15 cellular contexts compared by ENCODE assay signal in genomic region chr12:98274430-98275130, GRCh38.
DNase-seq lines count a peak whose midpoint lies in the region; ATAC-seq and TF ChIP-seq lines count a peak whose summit lies in the region.
"Had no signal": no experiment of that assay in that cellular context is flagged by ENCODE, and none has a peak within 500 bp of the region (broad histone marks: within the 10 kb centered on the region; RNA-seq: fewer than 3 reads in every experiment).

No MANE protein-coding gene starts in this region.

- ATAC-seq in GM18861 (IDR thresholded peaks at IDR 0.05; ENCODE audit: unreplicated experiment), result peak; percentile 99
- peak; percentile 98 for ATAC-seq in GM21515 (IDR thresholded peaks at IDR 0.05; ENCODE audit: unreplicated experiment)
- ATAC-seq in HG03066 (IDR thresholded peaks at IDR 0.05; ENCODE audit: low read depth, unreplicated experiment), result peak; percentile 95
- no peak for ATAC-seq in foreskin keratinocyte
- no peak for ATAC-seq in Right ventricle myocardium inferior
- ATAC-seq: PC-3 had no signal

- H3K27me3 ChIP-seq in foreskin keratinocyte, result no peaks in the 10 kb centered on the region

- H3K27ac Mint-ChIP-seq in T-helper 2 cell treated with Interferon-gamma antibody and Interleukin-4, amounts not matched to agents 5 μg/mL and 100 μg/mL, for 36 hours, result no peak overlapping the region
- no peak overlapping the region for H3K27ac Mint-ChIP-seq in activated T-helper 2 cell treated with anti-CD3 and anti-CD28 coated beads, Interferon-gamma antibody, Interleukin-2, Interleukin-4, amounts not matched to agents 10 μg/mL and 5 μg/mL and 100 μg/mL, durations not matched to agents 14 hours and 24 hours and 36 hours
- H3K27ac Mint-ChIP-seq: activated B cell treated with CpG ODN at 0.5 μM for 24 hours; activated naive CD4-positive, alpha-beta T cell treated with anti-CD3 and anti-CD28 coated beads, Interleukin-2, amount 50 U/mL, for 24 hours; memory B cell had no signal

- no peaks in the 10 kb centered on the region for H3K4me1 ChIP-seq in foreskin keratinocyte

- TF ChIP-seq CTCF in foreskin keratinocyte (conservative IDR thresholded peaks at IDR 0.05), result no peak

- H3K4me3 Mint-ChIP-seq in T-helper 2 cell treated with Interferon-gamma antibody and Interleukin-4, amounts not matched to agents 5 μg/mL and 100 μg/mL, for 36 hours, result no peak overlapping the region
- H3K4me3 Mint-ChIP-seq in activated T-helper 2 cell treated with anti-CD3 and anti-CD28 coated beads, Interferon-gamma antibody, Interleukin-2, Interleukin-4, amounts not matched to agents 10 μg/mL and 5 μg/mL and 100 μg/mL, durations not matched to agents 14 hours and 24 hours and 36 hours (ENCODE audit: low read depth), result no peak overlapping the region
- H3K4me3 Mint-ChIP-seq: activated B cell treated with CpG ODN at 0.5 μM for 24 hours; activated naive CD4-positive, alpha-beta T cell treated with anti-CD3 and anti-CD28 coated beads, Interleukin-2, amount 50 U/mL, for 24 hours; memory B cell had no signal

- peaks cover 6% of the 10 kb centered on the region for H3K27me3 Mint-ChIP-seq in T-helper 2 cell treated with Interferon-gamma antibody and Interleukin-4, amounts not matched to agents 5 μg/mL and 100 μg/mL, for 36 hours (ENCODE audit: low read depth)
- H3K27me3 Mint-ChIP-seq in activated T-helper 2 cell treated with anti-CD3 and anti-CD28 coated beads, Interferon-gamma antibody, Interleukin-2, Interleukin-4, amounts not matched to agents 10 μg/mL and 5 μg/mL and 100 μg/mL, durations not matched to agents 14 hours and 24 hours and 36 hours (ENCODE audit: low read depth), result peaks cover 1% of the 10 kb centered on the region
- H3K27me3 Mint-ChIP-seq: activated B cell treated with CpG ODN at 0.5 μM for 24 hours had no signal

- no peaks in the 10 kb centered on the region for H3K9me3 Mint-ChIP-seq in T-helper 2 cell treated with Interferon-gamma antibody and Interleukin-4, amounts not matched to agents 5 μg/mL and 100 μg/mL, for 36 hours
- no peaks in the 10 kb centered on the region for H3K9me3 Mint-ChIP-seq in activated T-helper 2 cell treated with anti-CD3 and anti-CD28 coated beads, Interferon-gamma antibody, Interleukin-2, Interleukin-4, amounts not matched to agents 10 μg/mL and 5 μg/mL and 100 μg/mL, durations not matched to agents 14 hours and 24 hours and 36 hours
- H3K9me3 Mint-ChIP-seq: memory B cell had no signal

- H3K36me3 Mint-ChIP-seq in T-helper 2 cell treated with Interferon-gamma antibody and Interleukin-4, amounts not matched to agents 5 μg/mL and 100 μg/mL, for 36 hours (ENCODE audit: low read depth), result no peaks in the 10 kb centered on the region
- H3K36me3 Mint-ChIP-seq in activated T-helper 2 cell treated with anti-CD3 and anti-CD28 coated beads, Interferon-gamma antibody, Interleukin-2, Interleukin-4, amounts not matched to agents 10 μg/mL and 5 μg/mL and 100 μg/mL, durations not matched to agents 14 hours and 24 hours and 36 hours (ENCODE audit: low read depth), result no peaks in the 10 kb centered on the region
- H3K36me3 Mint-ChIP-seq: activated naive CD4-positive, alpha-beta T cell treated with anti-CD3 and anti-CD28 coated beads, Interleukin-2, amount 50 U/mL, for 24 hours; memory B cell had no signal

- H3K27ac ChIP-seq in foreskin keratinocyte, result no peak overlapping the region

- peak; percentile 15 for DNase-seq in NOMO-1 treated with dmso at 0.1 percent for 144 hours (lab: John Stamatoyannopoulos, UW; ENCODE audit: unreplicated experiment)
- DNase-seq in foreskin keratinocyte, result no peak
- no peak for DNase-seq in T-helper 2 cell treated with Interferon-gamma antibody and Interleukin-4, amounts not matched to agents 5 μg/mL and 100 μg/mL, for 36 hours (ENCODE audit: low spot score)
- DNase-seq in activated T-helper 2 cell treated with anti-CD3 and anti-CD28 coated beads, Interferon-gamma antibody, Interleukin-2, Interleukin-4, amounts not matched to agents 10 μg/mL and 5 μg/mL and 100 μg/mL, durations not matched to agents 14 hours and 24 hours and 36 hours (ENCODE audit: low spot score), result no peak
- DNase-seq in Right ventricle myocardium inferior (ENCODE audit: missing footprints), result no peak
- DNase-seq: activated B cell treated with CpG ODN at 0.5 μM for 24 hours, glutamatergic neuron, H7, NCI-H1092 treated with DMSO at 0.1 percent for 48 hours, PC-3 had no signal

- H3K4me1 Mint-ChIP-seq in T-helper 2 cell treated with Interferon-gamma antibody and Interleukin-4, amounts not matched to agents 5 μg/mL and 100 μg/mL, for 36 hours (ENCODE audit: low read depth), result peaks cover 2% of the 10 kb centered on the region
- H3K4me1 Mint-ChIP-seq in activated T-helper 2 cell treated with anti-CD3 and anti-CD28 coated beads, Interferon-gamma antibody, Interleukin-2, Interleukin-4, amounts not matched to agents 10 μg/mL and 5 μg/mL and 100 μg/mL, durations not matched to agents 14 hours and 24 hours and 36 hours (ENCODE audit: low read depth), result peaks cover 3% of the 10 kb centered on the region
- H3K4me1 Mint-ChIP-seq: activated naive CD4-positive, alpha-beta T cell treated with anti-CD3 and anti-CD28 coated beads, Interleukin-2, amount 50 U/mL, for 24 hours had no signal

- intact Hi-C loops in activated T-helper 2 cell treated with anti-CD3 and anti-CD28 coated beads, Interferon-gamma antibody, Interleukin-2, Interleukin-4, amounts not matched to agents 10 μg/mL and 5 μg/mL and 100 μg/mL, durations not matched to agents 14 hours and 24 hours and 36 hours (cut with micrococcal nuclease), result no loop called here
- intact Hi-C loops in Right ventricle myocardium inferior (cut with DNase I), result no loop called here

Comparison
In these comparisons a context has a peak if more than half of its experiments do, and no peak if none do; other contexts are left out.
1. ATAC-seq: peak in GM18861 (single experiment), GM21515 (single experiment) and HG03066 (single experiment); none in foreskin keratinocyte (single experiment) and Right ventricle myocardium inferior (single experiment).